Comparison of ENCODE assay signal across 9 cellular contexts in genomic region chr2:160224060-160224459, GRCh38. TPM values are rescaled to one million over a fixed set of nuclear protein-coding genes. Genes with fewer than 3 reads are reported as not detected.
DNase-seq lines count a peak whose midpoint lies in the region; ATAC-seq, FAIRE-seq and TF ChIP-seq lines count a peak whose summit lies in the region.
"Had no signal": no experiment of that assay in that cellular context is flagged by ENCODE, and none has a peak within 500 bp of the region (broad histone marks: within the 10 kb centered on the region; RNA-seq: fewer than 3 reads in every experiment).

No MANE protein-coding gene starts in this region.

- peaks cover 95% of the 10 kb centered on the region for H3K4me1 ChIP-seq in A549
- peaks cover 93% of the 10 kb centered on the region for H3K4me1 ChIP-seq in RWPE2 (ENCODE audit: insufficient read depth, poor library complexity, severe bottlenecking)

- H3K36me3 ChIP-seq in RWPE2 (ENCODE audit: low read depth) = no peaks in the 10 kb centered on the region

- no peaks in the 10 kb centered on the region for H3K27me3 ChIP-seq in RWPE2 (ENCODE audit: insufficient read depth, poor library complexity, severe bottlenecking)

- peak overlapping the region; percentile 73 for H3K4me2 ChIP-seq in A549

- POLR2A ChIA-PET in A549 (lab: Yijun Ruan, JAX) = interaction anchor here (1.0 to 1.8 kb wide), 4 partner anchors 10 to 17 kb away, joined by 3 to 5 read pairs (median 4); no protein-coding TSS in a partner anchor

- TF ChIP-seq EP300 in A549 (IDR thresholded peaks at IDR 0.05) = peak; percentile 21 to 59; a peak in 2 of 5 replicates

- TF ChIP-seq CTCF in A549 (IDR thresholded peaks at IDR 0.05) (no peak), RWPE2 (IDR thresholded peaks at IDR 0.05; ENCODE audit: poor library complexity, severe bottlenecking) (no peak), epithelial cell of esophagus (IDR thresholded peaks at IDR 0.05; ENCODE audit: insufficient read depth, low read depth, low read length, missing control alignments) (no peak)

- CTCF ChIA-PET in A549 (lab: Yijun Ruan, JAX) = interaction anchor here (1.0 to 5.5 kb wide), 3 partner anchors 10 to 28 kb away, joined by 3 to 49 read pairs (median 5); no protein-coding TSS in a partner anchor

- no peak for TF ChIP-seq POLR2A in A549 (IDR thresholded peaks at IDR 0.05; ENCODE audit: low read length)

- H3K4me3 ChIP-seq in A549 (no peak overlapping the region), RWPE2 (ENCODE audit: severe bottlenecking) (no peak overlapping the region), epithelial cell of esophagus (ENCODE audit: low read length) (no peak overlapping the region)

- H3K9me3 ChIP-seq in A549 (no peaks in the 10 kb centered on the region), RWPE2 (ENCODE audit: severe bottlenecking) (no peaks in the 10 kb centered on the region)

- TF ChIP-seq RAD21 in A549 (conservative IDR thresholded peaks at IDR 0.05 in 1 of 2, IDR thresholded peaks at IDR 0.05 in 1 of 2) = peak; percentile 2 to 20; a peak in 2 of 5 replicates

- ATAC-seq in A549 (peak; percentile 64 to 73), GM18517 (IDR thresholded peaks at IDR 0.05; ENCODE audit: unreplicated experiment) (peak; percentile 94), HG02870 (IDR thresholded peaks at IDR 0.05; ENCODE audit: unreplicated experiment) (peak; percentile 96), RWPE2 (ENCODE audit: low read depth) (peak; percentile 53)

- H3K27ac ChIP-seq in A549 (peak overlapping the region; percentile 88 to 97), RWPE2 (ENCODE audit: poor library complexity, severe bottlenecking) (peak overlapping the region; percentile 100)

- FAIRE-seq in A549 (lab: Jason Lieb, UNC) = no peak
- FAIRE-seq: frontal cortex had no signal

- peak; percentile 86 to 92 for DNase-seq in A549 (ENCODE audit: low read depth in 1 of 2, low spot score in 1 of 2)
- no peak for DNase-seq in RWPE2 (ENCODE audit: low spot score)
- peak; percentile 95 for DNase-seq in epithelial cell of esophagus (ENCODE audit: low read depth)
- peak; percentile 14 to 33 (median 17) for DNase-seq in stimulated activated CD4-positive, alpha-beta T cell treated with anti-CD3 and anti-CD28 coated beads, TNF-alpha, amount 100 ng/mL, for 24 hours (ENCODE audit: low read depth in 3 of 3)
- DNase-seq in NCI-H1694 (lab: John Stamatoyannopoulos, UW) = no peak
- DNase-seq in NCI-H2029 (lab: John Stamatoyannopoulos, UW) = no peak

- 0% methylated on average over 3 of the region's 3 CpGs for WGBS in A549 (ENCODE audit: missing lambda C conversion rate)

TF ChIP-seq in A549, 52 proteins besides CTCF, POLR2A, EP300 and RAD21:
- TF ChIP-seq FOXS1 (CRISPR knock-in tag; IDR thresholded peaks at IDR 0.05) (no peak), TFCP2L1 (CRISPR knock-in tag; IDR thresholded peaks at IDR 0.05) (no peak), POLR2AphosphoS2 (conservative IDR thresholded peaks at IDR 0.05; ENCODE audit: low read length) (no peak), FOSL2 (IDR thresholded peaks at IDR 0.05) (peak; percentile 98), FOSL2 (CRISPR knock-in tag; IDR thresholded peaks at IDR 0.05) (peak; percentile 100), KDM5A (IDR thresholded peaks at IDR 0.05) (no peak), CEBPB (IDR thresholded peaks at IDR 0.05) (peak in 1 of 2 experiments; percentile 74; a peak in 2 of 4 replicates), MAFK (IDR thresholded peaks at IDR 0.05; ENCODE audit: partially characterized antibody) (peak; percentile 57), HOXB5 (CRISPR knock-in tag; IDR thresholded peaks at IDR 0.05) (no peak), JUN (IDR thresholded peaks at IDR 0.05) (peak; percentile 61 to 84; a peak in 4 of 5 replicates), GATA3 (IDR thresholded peaks at IDR 0.05; ENCODE audit: borderline replicate concordance) (peak; percentile 62; the same call in 1 of the 2 replicates), ZNF302 (CRISPR knock-in tag; IDR thresholded peaks at IDR 0.05) (no peak), ZFP36 (IDR thresholded peaks at IDR 0.05; ENCODE audit: borderline replicate concordance, partially characterized antibody) (no peak), JUNB (IDR thresholded peaks at IDR 0.05) (peak; percentile 95), PHF8 (IDR thresholded peaks at IDR 0.05; ENCODE audit: borderline replicate concordance, low read depth) (no peak), ZSCAN20 (CRISPR knock-in tag; IDR thresholded peaks at IDR 0.05) (no peak)
- TF ChIP-seq, protein P1, sequence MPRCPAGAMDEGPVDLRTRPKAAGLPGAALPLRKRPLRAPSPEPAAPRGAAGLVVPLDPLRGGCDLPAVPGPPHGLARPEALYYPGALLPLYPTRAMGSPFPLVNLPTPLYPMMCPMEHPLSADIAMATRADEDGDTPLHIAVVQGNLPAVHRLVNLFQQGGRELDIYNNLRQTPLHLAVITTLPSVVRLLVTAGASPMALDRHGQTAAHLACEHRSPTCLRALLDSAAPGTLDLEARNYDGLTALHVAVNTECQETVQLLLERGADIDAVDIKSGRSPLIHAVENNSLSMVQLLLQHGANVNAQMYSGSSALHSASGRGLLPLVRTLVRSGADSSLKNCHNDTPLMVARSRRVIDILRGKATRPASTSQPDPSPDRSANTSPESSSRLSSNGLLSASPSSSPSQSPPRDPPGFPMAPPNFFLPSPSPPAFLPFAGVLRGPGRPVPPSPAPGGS (IDR thresholded peaks at IDR 0.05) = 0 out of 3 replicates have a peak, but pooled peaks have one; percentile 54
- TF ChIP-seq, protein P2, sequence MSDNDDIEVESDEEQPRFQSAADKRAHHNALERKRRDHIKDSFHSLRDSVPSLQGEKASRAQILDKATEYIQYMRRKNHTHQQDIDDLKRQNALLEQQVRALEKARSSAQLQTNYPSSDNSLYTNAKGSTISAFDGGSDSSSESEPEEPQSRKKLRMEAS (IDR thresholded peaks at IDR 0.05) = peak; percentile 64

RNA-seq across cellular contexts. Expression of gene ITGB6, which starts 24.0 kb away (rescaled TPM):
- polyA plus RNA-seq in A549 (2011; rRNA removed) (4.8 and 5.0 TPM in 2 replicates), A549 (2017; fragmentation: RNase III; extraction: RNeasy Plus Mini Kit Qiagen cat#74134 plus additional on column Dnase treatment) (4.1 to 4.8 TPM (median 4.2 TPM) in 3 replicates)
- polyA plus RNA-seq in A549 (2012; cell fraction: cytosol; rRNA removed) = 1.5 and 1.9 TPM in 2 replicates
- 4.0 and 5.1 TPM in 2 replicates for polyA plus RNA-seq in A549 (2012; cell fraction: nucleus; rRNA removed)
- 4.1 and 4.5 TPM in 2 replicates for polyA minus RNA-seq in A549 (2011; rRNA and poly(A)+ RNA removed)

Comparison
In these comparisons a context has a peak if more than half of its experiments do, and no peak if none do; other contexts are left out.
1. DNase-seq: peak in A549 (2 of 2), epithelial cell of esophagus (single experiment) and stimulated activated CD4-positive, alpha-beta T cell treated with anti-CD3 and anti-CD28 coated beads, TNF-alpha, amount 100 ng/mL, for 24 hours (3 of 3); none in RWPE2 (single experiment), NCI-H1694 (single experiment) and NCI-H2029 (single experiment).
2. Peak in every context shown above with its lines, with median percentiles within 50 percentile points of each other: ATAC-seq.